22 cellular contexts compared by ENCODE assay signal in genomic region chr3:51709675-51710074, GRCh38. TPM values are rescaled to one million over a fixed set of nuclear protein-coding genes. Genes with fewer than 3 reads are reported as not detected.
DNase-seq lines count a peak whose midpoint lies in the region; ATAC-seq, FAIRE-seq and TF ChIP-seq lines count a peak whose summit lies in the region.
"Had no signal": no experiment of that assay in that cellular context is flagged by ENCODE, and none has a peak within 500 bp of the region (broad histone marks: within the 10 kb centered on the region; RNA-seq: fewer than 3 reads in every experiment).

No MANE protein-coding gene starts in this region.

- H3K27ac ChIP-seq in kidney (ENCODE audit: low read depth in 2 of 2, low read length in 2 of 2) (no peak overlapping the region), upper lobe of left lung (no peak overlapping the region), lower lobe of right lung (no peak overlapping the region)
- H3K27ac ChIP-seq: 22Rv1, ascending aorta, RWPE1, suprapubic skin, uterus had no signal

- no peak for TF ChIP-seq CTCF in kidney (IDR thresholded peaks at IDR 0.05; ENCODE audit: borderline replicate concordance, extremely low read depth, insufficient read depth)
- TF ChIP-seq CTCF in upper lobe of left lung (IDR thresholded peaks at IDR 0.05) = no peak
- TF ChIP-seq CTCF in lower lobe of right lung (IDR thresholded peaks at IDR 0.05) = no peak

- H3K36me3 ChIP-seq in kidney (ENCODE audit: control insufficient read depth in 1 of 2, insufficient read depth in 2 of 2, low read length in 2 of 2) (peaks cover 0 to 5% of the 10 kb centered on the region in 2 donors), upper lobe of left lung (peaks cover 0 to 8% (median 4%) of the 10 kb centered on the region in 4 donors), lower lobe of right lung (no peaks in the 10 kb centered on the region)
- H3K36me3 ChIP-seq: suprapubic skin, uterus had no signal

- H3K4me1 ChIP-seq in kidney (ENCODE audit: control insufficient read depth in 1 of 2, insufficient read depth in 1 of 2, low read depth in 1 of 2, low read length in 2 of 2) = peaks cover 0 to 4% of the 10 kb centered on the region in 2 donors
- H3K4me1 ChIP-seq in upper lobe of left lung = peaks cover 0 to 13% (median 6%) of the 10 kb centered on the region in 4 donors
- no peaks in the 10 kb centered on the region for H3K4me1 ChIP-seq in lower lobe of right lung
- H3K4me1 ChIP-seq: ascending aorta had no signal

- TF ChIP-seq EP300 in upper lobe of left lung (IDR thresholded peaks at IDR 0.05) = no peak

- no peak overlapping the region for H3K4me3 Mint-ChIP-seq in T-helper 1 cell treated with Interleukin-12 subunit alpha and Interleukin-12 subunit beta and Interleukin-4 antibody, amounts not matched to agents 30 μg/mL and 1 μg/mL, for 36 hours
- peak overlapping the region; percentile 62 for H3K4me3 Mint-ChIP-seq in activated T-helper 1 cell treated with anti-CD3 and anti-CD28 coated beads, Interleukin-12 subunit alpha, Interleukin-12 subunit beta, Interleukin-2, Interleukin-4 antibody, amounts not matched to agents 30 ng/mL and 10 ng/mL and 1 ng/mL, durations not matched to agents 14 hours and 24 hours and 36 hours

- TF ChIP-seq POLR2A in upper lobe of left lung (IDR thresholded peaks at IDR 0.05) = no peak

- DNase-seq in T-helper 1 cell (no peak), CD1c-positive myeloid dendritic cell (ENCODE audit: extremely low spot score) (peak; percentile 41), kidney (peak; percentile 10), upper lobe of left lung (no peak), lower lobe of right lung (no peak)
- no peak for DNase-seq in activated T-helper 1 cell treated with anti-CD3 and anti-CD28 coated beads, Interleukin-12 subunit alpha, Interleukin-12 subunit beta, Interleukin-2, Interleukin-4 antibody, amounts not matched to agents 30 ng/mL and 10 ng/mL and 1 ng/mL, durations not matched to agents 14 hours and 24 hours and 36 hours (ENCODE audit: low spot score)
- DNase-seq: cerebellar nuclear complex; erythroblast; hypothalamus; NCI-H2107; NCI-H524; stimulated activated CD4-positive, alpha-beta T cell treated with anti-CD3 and anti-CD28 coated beads, Interleukin-12 subunit alpha, Interleukin-12 subunit beta, amount 100 ng/mL, for 4 hours had no signal

- peaks cover 6% of the 10 kb centered on the region for H3K36me3 Mint-ChIP-seq in T-helper 1 cell treated with Interleukin-12 subunit alpha and Interleukin-12 subunit beta and Interleukin-4 antibody, amounts not matched to agents 30 μg/mL and 1 μg/mL, for 36 hours (ENCODE audit: low read depth)
- peaks cover 4% of the 10 kb centered on the region for H3K36me3 Mint-ChIP-seq in activated T-helper 1 cell treated with anti-CD3 and anti-CD28 coated beads, Interleukin-12 subunit alpha, Interleukin-12 subunit beta, Interleukin-2, Interleukin-4 antibody, amounts not matched to agents 30 ng/mL and 10 ng/mL and 1 ng/mL, durations not matched to agents 14 hours and 24 hours and 36 hours (ENCODE audit: low read depth)

- H3K9ac ChIP-seq in kidney (ENCODE audit: low read length in 2 of 2) = no peak overlapping the region

- H3K9me3 Mint-ChIP-seq in T-helper 1 cell treated with Interleukin-12 subunit alpha and Interleukin-12 subunit beta and Interleukin-4 antibody, amounts not matched to agents 30 μg/mL and 1 μg/mL, for 36 hours = no peaks in the 10 kb centered on the region
- H3K9me3 Mint-ChIP-seq in activated T-helper 1 cell treated with anti-CD3 and anti-CD28 coated beads, Interleukin-12 subunit alpha, Interleukin-12 subunit beta, Interleukin-2, Interleukin-4 antibody, amounts not matched to agents 30 ng/mL and 10 ng/mL and 1 ng/mL, durations not matched to agents 14 hours and 24 hours and 36 hours = no peaks in the 10 kb centered on the region

- peaks cover 9% of the 10 kb centered on the region for H3K4me1 Mint-ChIP-seq in T-helper 1 cell treated with Interleukin-12 subunit alpha and Interleukin-12 subunit beta and Interleukin-4 antibody, amounts not matched to agents 30 μg/mL and 1 μg/mL, for 36 hours (ENCODE audit: low read depth)
- H3K4me1 Mint-ChIP-seq in activated T-helper 1 cell treated with anti-CD3 and anti-CD28 coated beads, Interleukin-12 subunit alpha, Interleukin-12 subunit beta, Interleukin-2, Interleukin-4 antibody, amounts not matched to agents 30 ng/mL and 10 ng/mL and 1 ng/mL, durations not matched to agents 14 hours and 24 hours and 36 hours (ENCODE audit: low read depth) = peaks cover 8% of the 10 kb centered on the region

- H3K27me3 ChIP-seq in upper lobe of left lung (no peaks in the 10 kb centered on the region), lower lobe of right lung (ENCODE audit: low read depth) (no peaks in the 10 kb centered on the region)
- H3K27me3 ChIP-seq: ascending aorta, suprapubic skin, uterus had no signal

- peak overlapping the region; percentile 49 for H3K27ac Mint-ChIP-seq in T-helper 1 cell treated with Interleukin-12 subunit alpha and Interleukin-12 subunit beta and Interleukin-4 antibody, amounts not matched to agents 30 μg/mL and 1 μg/mL, for 36 hours
- peak overlapping the region; percentile 98 for H3K27ac Mint-ChIP-seq in activated T-helper 1 cell treated with anti-CD3 and anti-CD28 coated beads, Interleukin-12 subunit alpha, Interleukin-12 subunit beta, Interleukin-2, Interleukin-4 antibody, amounts not matched to agents 30 ng/mL and 10 ng/mL and 1 ng/mL, durations not matched to agents 14 hours and 24 hours and 36 hours

- no peak overlapping the region for H3K4me3 ChIP-seq in kidney (ENCODE audit: low read length in 2 of 2)
- no peak overlapping the region for H3K4me3 ChIP-seq in upper lobe of left lung
- no peak overlapping the region for H3K4me3 ChIP-seq in lower lobe of right lung
- H3K4me3 ChIP-seq: ascending aorta, suprapubic skin, uterus had no signal

- intact Hi-C loops in activated T-helper 1 cell treated with anti-CD3 and anti-CD28 coated beads, Interleukin-12 subunit alpha, Interleukin-12 subunit beta, Interleukin-2, Interleukin-4 antibody, amounts not matched to agents 30 ng/mL and 10 ng/mL and 1 ng/mL, durations not matched to agents 14 hours and 24 hours and 36 hours (cut with micrococcal nuclease) = loop anchor here (2.0 kb wide), 1 partner anchor 39 kb away; the partner anchor contains the start of gene TEX264
- intact Hi-C loops in kidney (cut with DNase I) (no loop called here), lower lobe of right lung (cut with DNase I) (no loop called here)

- H3K9me3 ChIP-seq in kidney (ENCODE audit: control insufficient read depth in 1 of 2, low read length in 2 of 2) (no peaks in the 10 kb centered on the region), upper lobe of left lung (no peaks in the 10 kb centered on the region), lower lobe of right lung (no peaks in the 10 kb centered on the region)
- H3K9me3 ChIP-seq: ascending aorta, suprapubic skin, uterus had no signal

- no peak for ATAC-seq in upper lobe of left lung (ENCODE audit: low FRiP score in 2 of 2)
- no peak for ATAC-seq in lower lobe of right lung
- no peak for ATAC-seq in GM18502 (IDR thresholded peaks at IDR 0.05; ENCODE audit: poor library complexity, unreplicated experiment)
- ATAC-seq: HepG2 had no signal

- H3K27me3 Mint-ChIP-seq in T-helper 1 cell treated with Interleukin-12 subunit alpha and Interleukin-12 subunit beta and Interleukin-4 antibody, amounts not matched to agents 30 μg/mL and 1 μg/mL, for 36 hours (ENCODE audit: low read depth) = peaks cover 12% of the 10 kb centered on the region
- peaks cover 4% of the 10 kb centered on the region for H3K27me3 Mint-ChIP-seq in activated T-helper 1 cell treated with anti-CD3 and anti-CD28 coated beads, Interleukin-12 subunit alpha, Interleukin-12 subunit beta, Interleukin-2, Interleukin-4 antibody, amounts not matched to agents 30 ng/mL and 10 ng/mL and 1 ng/mL, durations not matched to agents 14 hours and 24 hours and 36 hours (ENCODE audit: insufficient read depth)

- no peak for FAIRE-seq in kidney (lab: Jason Lieb, UNC)
- FAIRE-seq: frontal cortex, HepG2, keratinocyte had no signal

- WGBS in upper lobe of left lung, 2 donors = 67 to 79% methylated on average over 2 to 4 of the region's 4 CpGs

RNA-seq across cellular contexts. Expression of gene GRM2, which starts 2.8 kb away (rescaled TPM):
- 0.96 and 1.0 TPM in 2 replicates for total RNA-seq in activated T-helper 1 cell treated with anti-CD3 and anti-CD28 coated beads, Interleukin-12 subunit alpha, Interleukin-12 subunit beta, Interleukin-2, Interleukin-4 antibody, amounts not matched to agents 30 ng/mL and 10 ng/mL and 1 ng/mL, durations not matched to agents 14 hours and 24 hours and 36 hours
- total RNA-seq in kidney (0.57 TPM), upper lobe of left lung (1 to 10 TPM in 1 of 6 donors, under 1 TPM in 4, not detected in 1; 0.10 to 1.0 (median 0.30) TPM), lower lobe of right lung (0.15 TPM)
- polyA plus RNA-seq in kidney (ENCODE audit: insufficient read depth, low read depth, low replicate concordance) = not detected
- total RNA-seq: ascending aorta had no signal

RNA-seq across cellular contexts. Expression of gene TEX264, which starts 38.6 kb away (rescaled TPM):
- total RNA-seq in activated T-helper 1 cell treated with anti-CD3 and anti-CD28 coated beads, Interleukin-12 subunit alpha, Interleukin-12 subunit beta, Interleukin-2, Interleukin-4 antibody, amounts not matched to agents 30 ng/mL and 10 ng/mL and 1 ng/mL, durations not matched to agents 14 hours and 24 hours and 36 hours = 50.3 and 52.0 TPM in 2 replicates
- total RNA-seq in kidney (68.0 TPM), upper lobe of left lung (10 to 100 TPM; 40.4 to 86.5 (median 55.5) TPM), lower lobe of right lung (43.5 TPM)
- 208 TPM for polyA plus RNA-seq in kidney (ENCODE audit: insufficient read depth, low read depth, low replicate concordance)

Comparison
In these comparisons a context has a peak if more than half of its experiments do, and no peak if none do; other contexts are left out.
1. DNase-seq: peak in CD1c-positive myeloid dendritic cell (single experiment) and kidney (single experiment); none in T-helper 1 cell (0 of 5), activated T-helper 1 cell treated with anti-CD3 and anti-CD28 coated beads, Interleukin-12 subunit alpha, Interleukin-12 subunit beta, Interleukin-2, Interleukin-4 antibody, amounts not matched to agents 30 ng/mL and 10 ng/mL and 1 ng/mL, durations not matched to agents 14 hours and 24 hours and 36 hours (single experiment), upper lobe of left lung (0 of 2) and lower lobe of right lung (single experiment).